6 cellular contexts compared by ENCODE assay signal in the genomic region with DNA sequence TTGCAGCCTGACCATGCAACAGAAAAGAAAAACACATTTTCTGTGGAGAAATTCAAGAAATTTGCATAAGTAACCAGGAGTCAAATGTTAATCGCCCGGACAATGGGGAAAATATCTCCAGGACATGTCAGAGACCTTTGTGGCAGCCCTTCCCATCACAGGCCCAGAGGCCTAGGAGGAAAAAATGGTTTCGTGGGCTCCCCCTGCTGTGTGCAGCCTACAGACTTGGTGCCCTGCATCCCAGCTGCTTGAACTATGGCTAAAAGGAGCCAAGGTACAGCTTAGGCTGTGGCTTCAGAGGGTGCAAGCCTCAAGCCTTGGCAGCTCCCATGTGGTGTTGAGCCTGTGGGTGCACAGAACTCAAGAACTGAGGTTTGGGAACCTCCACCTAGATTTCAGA. TPM values are rescaled to one million over a fixed set of nuclear protein-coding genes. Genes with fewer than 3 reads are reported as not detected.
DNase-seq lines count a peak whose midpoint lies in the region; ATAC-seq, FAIRE-seq and TF ChIP-seq lines count a peak whose summit lies in the region.
"Not testable (repeated sequence)": the region's sequence is repeated elsewhere in the genome, so short reads cannot be mapped to it uniquely, and the experiment has no call there.
"Had no signal": no experiment of that assay in that cellular context is flagged by ENCODE, and none has a peak within 500 bp of the region (broad histone marks: within the 10 kb centered on the region; RNA-seq: fewer than 3 reads in every experiment).

No MANE protein-coding gene starts in this region.

- H3F3A ChIP-seq in neural progenitor cell (ENCODE audit: low read depth), result not testable (repeated sequence)

- POLR2A ChIA-PET in HEK293 (lab: Yijun Ruan, JAX), result not testable (repeated sequence)
- POLR2A ChIA-PET in K562 (lab: Yijun Ruan, JAX), result interaction anchor here (0.6 kb wide), 1 partner anchor 550 kb away, joined by 4 read pairs; no protein-coding TSS in a partner anchor

- TF ChIP-seq RAD21 in K562 (CRISPR knock-in tag; conservative IDR thresholded peaks at IDR 0.05 in 1 of 2, IDR thresholded peaks at IDR 0.05 in 1 of 2), result not testable (repeated sequence)

- H3K36me3 Mint-ChIP-seq in neural progenitor cell, result not testable (repeated sequence)

- H4K20me1 ChIP-seq in BLaER1; K562 (replicated peaks; ENCODE audit: control insufficient read depth, insufficient read depth, low read length); neural progenitor cell (ENCODE audit: low read depth): not testable (repeated sequence)

- not testable (repeated sequence) for FAIRE-seq in K562 (lab: Jason Lieb, UNC)

- H3K9me3 ChIP-seq in BLaER1 (peaks cover 52% of the 10 kb centered on the region), K562 (replicated peaks; ENCODE audit: control insufficient read depth, insufficient read depth, low read depth, low read length) (peaks cover 15% of the 10 kb centered on the region)
- not testable (repeated sequence) for H3K9me3 ChIP-seq in HEK293 (ENCODE audit: control insufficient read depth, insufficient read depth, low read depth, low read length); neural progenitor cell (ENCODE audit: low read depth)

- not testable (repeated sequence) for DNase-seq in K562 (ENCODE audit: extremely low read depth in 1 of 4, low spot score in 3 of 4); neural progenitor cell (ENCODE audit: low spot score)

- not testable (repeated sequence) for H3K79me2 ChIP-seq in K562 (ENCODE audit: control insufficient read depth, insufficient read depth, low read length); neural progenitor cell (ENCODE audit: low read depth)

- not testable (repeated sequence) for H3K27ac ChIP-seq in BLaER1; HEK293 (ENCODE audit: extremely low read depth, low read depth, low read length); K562 (ENCODE audit: extremely low read depth, low read depth, low read length); neural progenitor cell

- H3K27me3 Mint-ChIP-seq in neural progenitor cell (ENCODE audit: insufficient read depth, low read depth), result peaks cover 20% of the 10 kb centered on the region

- in situ Hi-C loops in K562 (cut with MboI), result not testable (repeated sequence)

- TF ChIP-seq EP300 in K562 (IDR thresholded peaks at IDR 0.05; ENCODE audit: low read length), result not testable (repeated sequence)

- not testable (repeated sequence) for ATAC-seq in K562

- peaks cover 12% of the 10 kb centered on the region for H3K4me1 Mint-ChIP-seq in neural progenitor cell

- H3K9me3 Mint-ChIP-seq in neural progenitor cell, result peaks cover 29% of the 10 kb centered on the region

- H3K4me3 ChIP-seq in BLaER1, result peak overlapping the region; percentile 30
- H3K4me3 ChIP-seq in HEK293 (ENCODE audit: low read depth, low read length); K562; neural progenitor cell: not testable (repeated sequence)

- H3K27me3 ChIP-seq in BLaER1 (peaks cover 22% of the 10 kb centered on the region), neural progenitor cell (peaks cover 55% of the 10 kb centered on the region)
- not testable (repeated sequence) for H3K27me3 ChIP-seq in K562 (ENCODE audit: control insufficient read depth in 2 of 2, insufficient read depth in 2 of 2, low read length in 2 of 2)

- H3K9ac ChIP-seq in BLaER1; K562 (ENCODE audit: insufficient read depth in 1 of 2, low read depth in 2 of 2, low read length in 2 of 2); neural progenitor cell: not testable (repeated sequence)

- not testable (repeated sequence) for H3K36me3 ChIP-seq in BLaER1; HEK293 (ENCODE audit: control insufficient read depth in 2 of 2, insufficient read depth in 1 of 2, low read length in 2 of 2); K562 (ENCODE audit: control insufficient read depth, insufficient read depth, low read length); neural progenitor cell

- not testable (repeated sequence) for TF ChIP-seq POLR2A in K562 (conservative IDR thresholded peaks at IDR 0.05)

- H3K9me1 ChIP-seq in K562 (ENCODE audit: control insufficient read depth, insufficient read depth, low read length), result not testable (repeated sequence)

- CTCF ChIA-PET in HEK293 (lab: Yijun Ruan, JAX); K562 (lab: Yijun Ruan, JAX; ENCODE audit: low intra/inter-chr PET ratio): not testable (repeated sequence)

- not testable (repeated sequence) for H3K27ac Mint-ChIP-seq in neural progenitor cell

- peak overlapping the region; percentile 30 for H3K4me3 Mint-ChIP-seq in neural progenitor cell

- H3K4me1 ChIP-seq in BLaER1 (peaks cover 18% of the 10 kb centered on the region), K562 (replicated peaks in 1 of 2; ENCODE audit: control insufficient read depth in 2 of 2, insufficient read depth in 2 of 2, low read length in 2 of 2) (peaks cover 4 to 15% of the 10 kb centered on the region in 2 experiments; a peak in 4 of 5 replicates)
- H3K4me1 ChIP-seq in HEK293 (ENCODE audit: control insufficient read depth, insufficient read depth, low read length); neural progenitor cell: not testable (repeated sequence)

- not testable (repeated sequence) for BruUV-seq in K562 (replicated peaks; lab: Mats Ljungman, UMichigan)

- intact Hi-C loops in K562 (cut with micrococcal nuclease), result not testable (repeated sequence)

- TF ChIP-seq CTCF in HEK293 (tag by site-specific recombination; IDR thresholded peaks at IDR 0.05); K562 (IDR thresholded peaks at IDR 0.05 in 2 of 3, conservative IDR thresholded peaks at IDR 0.05 in 1 of 3; ENCODE audit: insufficient read depth in 2 of 3, low read depth in 1 of 3, low read length in 3 of 3); neural progenitor cell (IDR thresholded peaks at IDR 0.05): not testable (repeated sequence)

- 2% methylated on average over 3 of the region's 3 CpGs for WGBS in K562 (ENCODE audit: insufficient coverage, low coverage, missing lambda C conversion rate)

- not testable (repeated sequence) for H3K4me2 ChIP-seq in BLaER1; K562 (ENCODE audit: insufficient read depth, low read length); neural progenitor cell

- H2AFZ ChIP-seq in K562 (ENCODE audit: low read depth, low read length); neural progenitor cell (replicated peaks): not testable (repeated sequence)

RNA-seq across cellular contexts. Expression of gene ZNF324B, which starts 2.6 kb away (rescaled TPM):
- total RNA-seq in K562 (2011; cell fraction: chromatin; rRNA removed; ENCODE audit: low replicate concordance), result 26.6 and 56.0 TPM in 2 replicates
- 34.7 and 40.7 TPM in 2 replicates for total RNA-seq in K562 (2011; cell fraction: nucleolus; rRNA removed)
- 26.5 and 27.8 TPM in 2 replicates for total RNA-seq in K562 (2011; cell fraction: nucleoplasm; rRNA removed)
- 12.5 and 13.5 TPM in 2 replicates for total RNA-seq in K562 (2014; rRNA removed)
- 5.8 and 7.5 TPM in 2 replicates for total RNA-seq in K562 (2014; rRNA removed; fragmentation: Illumina TruSeq; extraction: Trizol)
- 9.1 and 9.3 TPM in 2 replicates for total RNA-seq in K562 (2015; rRNA removed; fragmentation: Illumina TruSeq; extraction: Trizol)
- total RNA-seq in K562 (2021), result 12.6 and 13.2 TPM in 2 replicates
- polyA plus RNA-seq in K562 (2011; rRNA removed), result 3.5 and 4.7 TPM in 2 replicates
- polyA plus RNA-seq in K562 (2011; cell fraction: cytosol; rRNA removed), result 3.6 and 10.2 TPM in 2 replicates
- 4.1 and 9.0 TPM in 2 replicates for polyA plus RNA-seq in K562 (2011; cell fraction: nucleus; rRNA removed)
- polyA plus RNA-seq in K562 (2012), result 4.5 and 6.6 TPM in 2 replicates
- polyA plus RNA-seq in K562 (2014; fragmentation: Illumina TruSeq; extraction: Trizol), result 4.9 TPM in 2 replicates
- under 1 TPM; 0.20 to 0.25 TPM for polyA plus RNA-seq in K562 (2014; fragmentation: Nextera tagmentation; extraction: Ambion mirVana)
- 5.7 and 6.2 TPM in 2 replicates for polyA plus RNA-seq in K562 (2014; rRNA removed)
- polyA minus RNA-seq in K562 (2011; rRNA and poly(A)+ RNA removed), result 7.6 and 16.2 TPM in 2 replicates
- polyA minus RNA-seq in K562 (2011; cell fraction: cytosol; rRNA and poly(A)+ RNA removed), result 8.3 and 11.9 TPM in 2 replicates
- polyA minus RNA-seq in K562 (2011; cell fraction: nucleus; rRNA and poly(A)+ RNA removed), result 7.8 and 12.2 TPM in 2 replicates
- total RNA-seq in neural progenitor cell (ENCODE audit: low replicate concordance), result 3.2 TPM in 2 replicates

RNA-seq across cellular contexts. Expression of gene ZNF132, which starts 8.9 kb away (rescaled TPM):
- not detected in 2 replicates for total RNA-seq in K562 (2011; cell fraction: chromatin; rRNA removed; ENCODE audit: low replicate concordance)
- not detected in 2 replicates for total RNA-seq in K562 (2011; cell fraction: nucleolus; rRNA removed)
- total RNA-seq in K562 (2011; cell fraction: nucleoplasm; rRNA removed), result not detected in 2 replicates
- not detected in 2 replicates for total RNA-seq in K562 (2014; rRNA removed)
- total RNA-seq in K562 (2014; rRNA removed; fragmentation: Illumina TruSeq; extraction: Trizol), result not detected in 2 replicates
- total RNA-seq in K562 (2015; rRNA removed; fragmentation: Illumina TruSeq; extraction: Trizol), result not detected in 2 replicates
- not detected in 2 replicates for total RNA-seq in K562 (2021)
- 0.03 TPM in 1 of 2 replicates, not detected in the other for polyA plus RNA-seq in K562 (2011; rRNA removed)
- polyA plus RNA-seq in K562 (2011; cell fraction: cytosol; rRNA removed), result not detected in 2 replicates
- polyA plus RNA-seq in K562 (2011; cell fraction: nucleus; rRNA removed), result 0.06 TPM in 1 of 2 replicates, not detected in the other
- polyA plus RNA-seq in K562 (2012), result 1.1 and 1.8 TPM in 2 replicates
- polyA plus RNA-seq in K562 (2014; fragmentation: Illumina TruSeq; extraction: Trizol), result not detected in 2 replicates
- under 1 TPM; 0.14 to 0.42 TPM for polyA plus RNA-seq in K562 (2014; fragmentation: Nextera tagmentation; extraction: Ambion mirVana)
- polyA plus RNA-seq in K562 (2014; rRNA removed), result 0.03 and 0.05 TPM in 2 replicates
- not detected in 2 replicates for polyA minus RNA-seq in K562 (2011; rRNA and poly(A)+ RNA removed)
- not detected in 2 replicates for polyA minus RNA-seq in K562 (2011; cell fraction: cytosol; rRNA and poly(A)+ RNA removed)
- 0.11 TPM in 1 of 2 replicates, not detected in the other for polyA minus RNA-seq in K562 (2011; cell fraction: nucleus; rRNA and poly(A)+ RNA removed)
- 1.0 and 1.4 TPM in 2 replicates for total RNA-seq in neural progenitor cell (ENCODE audit: low replicate concordance)
- total RNA-seq: Caco-2, Calu3 had no signal

RNA-seq across cellular contexts. Expression of gene ZNF324, which starts 18.0 kb away (rescaled TPM):
- 12.1 and 40.1 TPM in 2 replicates for total RNA-seq in K562 (2011; cell fraction: chromatin; rRNA removed; ENCODE audit: low replicate concordance)
- total RNA-seq in K562 (2011; cell fraction: nucleolus; rRNA removed), result 42.5 and 54.9 TPM in 2 replicates
- 15.9 and 21.7 TPM in 2 replicates for total RNA-seq in K562 (2011; cell fraction: nucleoplasm; rRNA removed)
- total RNA-seq in K562 (2014; rRNA removed) (15.4 and 15.8 TPM in 2 replicates), K562 (2014; rRNA removed; fragmentation: Illumina TruSeq; extraction: Trizol) (3.0 and 3.5 TPM in 2 replicates), K562 (2015; rRNA removed; fragmentation: Illumina TruSeq; extraction: Trizol) (9.6 and 11.0 TPM in 2 replicates), K562 (2021) (14.0 and 16.4 TPM in 2 replicates), neural progenitor cell (ENCODE audit: low replicate concordance) (4.2 and 14.8 TPM in 2 replicates)
- polyA plus RNA-seq in K562 (2011; rRNA removed) (4.5 and 5.3 TPM in 2 replicates), K562 (2014; fragmentation: Illumina TruSeq; extraction: Trizol) (4.1 and 6.9 TPM in 2 replicates), K562 (2014; fragmentation: Nextera tagmentation; extraction: Ambion mirVana) (1 to 10 TPM in 1 of 2 experiments, under 1 TPM in 1; 0.92 to 1.2 TPM), K562 (2014; rRNA removed) (7.5 and 8.3 TPM in 2 replicates)
- polyA plus RNA-seq in K562 (2011; cell fraction: cytosol; rRNA removed), result 6.1 and 18.5 TPM in 2 replicates
- 8.6 and 17.6 TPM in 2 replicates for polyA plus RNA-seq in K562 (2011; cell fraction: nucleus; rRNA removed)
- 6.9 and 7.9 TPM in 2 replicates for polyA plus RNA-seq in K562 (2012)
- 7.5 and 12.5 TPM in 2 replicates for polyA minus RNA-seq in K562 (2011; rRNA and poly(A)+ RNA removed)
- 9.4 and 10.3 TPM in 2 replicates for polyA minus RNA-seq in K562 (2011; cell fraction: cytosol; rRNA and poly(A)+ RNA removed)
- polyA minus RNA-seq in K562 (2011; cell fraction: nucleus; rRNA and poly(A)+ RNA removed), result 31.7 and 40.8 TPM in 2 replicates

RNA-seq across cellular contexts. Expression of gene ZNF446, which starts 27.3 kb away (rescaled TPM):
- total RNA-seq in K562 (2011; cell fraction: chromatin; rRNA removed; ENCODE audit: low replicate concordance), result 3.8 and 13.1 TPM in 2 replicates
- total RNA-seq in K562 (2011; cell fraction: nucleolus; rRNA removed), result 12.1 and 13.7 TPM in 2 replicates
- total RNA-seq in K562 (2011; cell fraction: nucleoplasm; rRNA removed), result 5.5 and 8.0 TPM in 2 replicates
- total RNA-seq in K562 (2014; rRNA removed) (4.2 and 4.8 TPM in 2 replicates), K562 (2014; rRNA removed; fragmentation: Illumina TruSeq; extraction: Trizol) (0.64 and 0.95 TPM in 2 replicates), K562 (2015; rRNA removed; fragmentation: Illumina TruSeq; extraction: Trizol) (2.5 and 3.3 TPM in 2 replicates), K562 (2021) (3.5 and 4.3 TPM in 2 replicates), neural progenitor cell (ENCODE audit: low replicate concordance) (4.4 and 13.2 TPM in 2 replicates)
- polyA plus RNA-seq in K562 (2011; rRNA removed) (1.2 and 2.7 TPM in 2 replicates), K562 (2014; fragmentation: Illumina TruSeq; extraction: Trizol) (1.2 and 2.4 TPM in 2 replicates), K562 (2014; fragmentation: Nextera tagmentation; extraction: Ambion mirVana) (under 1 TPM; 0.07 to 0.17 TPM), K562 (2014; rRNA removed) (2.6 and 3.9 TPM in 2 replicates)
- 2.4 and 5.3 TPM in 2 replicates for polyA plus RNA-seq in K562 (2011; cell fraction: cytosol; rRNA removed)
- polyA plus RNA-seq in K562 (2011; cell fraction: nucleus; rRNA removed), result 6.9 and 8.9 TPM in 2 replicates
- polyA plus RNA-seq in K562 (2012), result 5.5 and 10.1 TPM in 2 replicates
- polyA minus RNA-seq in K562 (2011; rRNA and poly(A)+ RNA removed), result 1.5 and 1.9 TPM in 2 replicates
- polyA minus RNA-seq in K562 (2011; cell fraction: cytosol; rRNA and poly(A)+ RNA removed), result 1.4 and 2.4 TPM in 2 replicates
- 6.5 and 8.3 TPM in 2 replicates for polyA minus RNA-seq in K562 (2011; cell fraction: nucleus; rRNA and poly(A)+ RNA removed)

RNA-seq across cellular contexts. Expression of gene ZNF584, which starts 40.4 kb away (rescaled TPM):
- total RNA-seq in K562 (2011; cell fraction: chromatin; rRNA removed; ENCODE audit: low replicate concordance), result 57.9 and 99.5 TPM in 2 replicates
- total RNA-seq in K562 (2011; cell fraction: nucleolus; rRNA removed), result 56.2 and 62.2 TPM in 2 replicates
- total RNA-seq in K562 (2011; cell fraction: nucleoplasm; rRNA removed), result 46.1 and 46.3 TPM in 2 replicates
- total RNA-seq in K562 (2014; rRNA removed), result 35.0 and 44.2 TPM in 2 replicates
- 23.0 and 23.2 TPM in 2 replicates for total RNA-seq in K562 (2014; rRNA removed; fragmentation: Illumina TruSeq; extraction: Trizol)
- 22.1 and 22.9 TPM in 2 replicates for total RNA-seq in K562 (2015; rRNA removed; fragmentation: Illumina TruSeq; extraction: Trizol)
- total RNA-seq in K562 (2021), result 40.9 and 43.4 TPM in 2 replicates
- polyA plus RNA-seq in K562 (2011; rRNA removed), result 23.4 and 27.1 TPM in 2 replicates
- 17.0 and 29.0 TPM in 2 replicates for polyA plus RNA-seq in K562 (2011; cell fraction: cytosol; rRNA removed)
- 16.4 and 25.4 TPM in 2 replicates for polyA plus RNA-seq in K562 (2011; cell fraction: nucleus; rRNA removed)
- polyA plus RNA-seq in K562 (2012), result 15.7 and 20.2 TPM in 2 replicates
- 24.6 and 25.6 TPM in 2 replicates for polyA plus RNA-seq in K562 (2014; fragmentation: Illumina TruSeq; extraction: Trizol)
- 1 to 10 TPM; 5.8 to 7.1 TPM for polyA plus RNA-seq in K562 (2014; fragmentation: Nextera tagmentation; extraction: Ambion mirVana)
- 20.8 and 27.5 TPM in 2 replicates for polyA plus RNA-seq in K562 (2014; rRNA removed)
- 30.5 and 38.2 TPM in 2 replicates for polyA minus RNA-seq in K562 (2011; rRNA and poly(A)+ RNA removed)
- polyA minus RNA-seq in K562 (2011; cell fraction: cytosol; rRNA and poly(A)+ RNA removed), result 12.7 and 26.2 TPM in 2 replicates
- 18.0 and 21.0 TPM in 2 replicates for polyA minus RNA-seq in K562 (2011; cell fraction: nucleus; rRNA and poly(A)+ RNA removed)
- total RNA-seq in neural progenitor cell (ENCODE audit: low replicate concordance), result 6.9 and 9.3 TPM in 2 replicates
